ENCODE assay signal across 23 cellular contexts in the genomic region with DNA sequence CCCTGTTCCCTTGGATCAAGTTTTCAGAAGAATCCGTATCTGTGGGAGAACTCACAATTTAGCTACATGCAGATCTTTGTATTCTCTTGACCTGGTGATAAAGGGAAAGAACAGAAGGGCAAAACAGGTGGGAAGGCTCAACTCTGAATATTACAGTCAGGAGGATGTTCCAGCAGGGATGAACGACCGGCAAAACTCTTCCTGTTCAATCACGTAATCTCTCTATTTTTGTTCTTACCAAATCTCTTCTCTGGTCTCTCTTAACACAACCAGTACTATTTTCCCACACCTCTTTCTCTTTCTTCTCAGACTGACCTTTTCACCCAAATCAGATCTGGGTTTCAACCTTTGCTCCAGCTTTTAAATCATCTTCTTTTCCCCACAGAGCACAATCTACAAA.
DNase-seq lines count a peak whose midpoint lies in the region; ATAC-seq and TF ChIP-seq lines count a peak whose summit lies in the region.
"Had no signal": no experiment of that assay in that cellular context is flagged by ENCODE, and none has a peak within 500 bp of the region (broad histone marks: within the 10 kb centered on the region; RNA-seq: fewer than 3 reads in every experiment).

No MANE protein-coding gene starts in this region.

- H3K27ac ChIP-seq in mesendoderm (ENCODE audit: low read depth, low read length) (no peak overlapping the region), psoas muscle (peak overlapping the region; percentile 43)
- H3K27ac ChIP-seq: 22Rv1; BLaER1 treated with 17β-estradiol and CSF1 and Interleukin-3, amounts not matched to agents 10 nM and 100 nM; KMS-11 had no signal

- peak overlapping the region; percentile 31 for H3K27ac Mint-ChIP-seq in activated T-cell treated with anti-CD3 and anti-CD28 coated beads, Interleukin-2, amount 50 U/mL, for 72 hours
- no peak overlapping the region for H3K27ac Mint-ChIP-seq in activated CD4-positive, alpha-beta T cell treated with anti-CD3 and anti-CD28 coated beads, Interleukin-2, amount 10 ng/mL, durations not matched to agents 7 days and 5 days

- H2BK120ac ChIP-seq in mesendoderm (ENCODE audit: low read depth, low read length), result peak overlapping the region; percentile 79

- no peak overlapping the region for H2AK5ac ChIP-seq in mesendoderm (ENCODE audit: low read length)

- no peaks in the 10 kb centered on the region for H3K79me2 ChIP-seq in mesendoderm (ENCODE audit: control insufficient read depth, insufficient read depth, low read length)

- H3K4me1 ChIP-seq in mesendoderm (ENCODE audit: control insufficient read depth, low read depth, low read length) (peaks cover 16% of the 10 kb centered on the region), psoas muscle (peaks cover 26% of the 10 kb centered on the region)

- H2BK15ac ChIP-seq in mesendoderm (replicated peaks; ENCODE audit: low read depth), result peak overlapping the region; percentile 14

- H3K56ac ChIP-seq in mesendoderm (ENCODE audit: low read length), result no peak overlapping the region

- no peak overlapping the region for H3K4me3 Mint-ChIP-seq in activated T-cell treated with anti-CD3 and anti-CD28 coated beads, Interleukin-2, amount 50 U/mL, for 72 hours
- no peak overlapping the region for H3K4me3 Mint-ChIP-seq in activated CD4-positive, alpha-beta T cell treated with anti-CD3 and anti-CD28 coated beads, Interleukin-2, amount 10 ng/mL, durations not matched to agents 7 days and 5 days

- no peak overlapping the region for H3K4ac ChIP-seq in mesendoderm (ENCODE audit: low read depth, low read length)

- no peak overlapping the region for H3K4me2 ChIP-seq in mesendoderm (ENCODE audit: low read length)
- H3K4me2 ChIP-seq: BLaER1 treated with 17β-estradiol and CSF1 and Interleukin-3, amounts not matched to agents 10 nM and 100 nM; KMS-11 had no signal

- H3K4me3 ChIP-seq in mesendoderm (ENCODE audit: low read length) (no peak overlapping the region), psoas muscle (no peak overlapping the region)
- H3K4me3 ChIP-seq: BLaER1 treated with 17β-estradiol and CSF1 and Interleukin-3, amounts not matched to agents 10 nM and 100 nM had no signal

- no peak overlapping the region for H3K9ac ChIP-seq in mesendoderm (ENCODE audit: low read length)
- H3K9ac ChIP-seq: BLaER1 treated with 17β-estradiol and CSF1 and Interleukin-3, amounts not matched to agents 10 nM and 100 nM; KMS-11 had no signal

- H3K9me3 Mint-ChIP-seq in activated T-cell treated with anti-CD3 and anti-CD28 coated beads, Interleukin-2, amount 50 U/mL, for 72 hours, result no peaks in the 10 kb centered on the region
- H3K9me3 Mint-ChIP-seq in activated CD4-positive, alpha-beta T cell treated with anti-CD3 and anti-CD28 coated beads, Interleukin-2, amount 10 ng/mL, durations not matched to agents 7 days and 5 days, result no peaks in the 10 kb centered on the region
- H3K9me3 Mint-ChIP-seq: CD4-positive, alpha-beta memory T cell had no signal

- H3K36me3 ChIP-seq in mesendoderm (ENCODE audit: control insufficient read depth, insufficient read depth, low read length), result no peaks in the 10 kb centered on the region
- no peaks in the 10 kb centered on the region for H3K36me3 ChIP-seq in psoas muscle (ENCODE audit: insufficient read depth in 1 of 2, low read depth in 1 of 2)
- H3K36me3 ChIP-seq: BLaER1 treated with 17β-estradiol and CSF1 and Interleukin-3, amounts not matched to agents 10 nM and 100 nM had no signal

- H3K18ac ChIP-seq in mesendoderm (ENCODE audit: low read length), result no peak overlapping the region

- no peak overlapping the region for H4K8ac ChIP-seq in mesendoderm (ENCODE audit: low read depth, low read length)

- no peak overlapping the region for H3K23ac ChIP-seq in mesendoderm (ENCODE audit: low read length)

- POLR2A ChIA-PET in activated CD4-positive, alpha-beta T cell treated with anti-CD3 and anti-CD28 coated beads, Interleukin-2, amount 10 ng/mL, durations not matched to agents 7 days and 5 days (lab: Charles Lee), result no interaction called here

- H3K4me1 Mint-ChIP-seq in activated T-cell treated with anti-CD3 and anti-CD28 coated beads, Interleukin-2, amount 50 U/mL, for 72 hours (ENCODE audit: low read depth), result no peaks in the 10 kb centered on the region
- H3K4me1 Mint-ChIP-seq in activated CD4-positive, alpha-beta T cell treated with anti-CD3 and anti-CD28 coated beads, Interleukin-2, amount 10 ng/mL, durations not matched to agents 7 days and 5 days, result peaks cover 3% of the 10 kb centered on the region

- H3K79me1 ChIP-seq in mesendoderm (ENCODE audit: low read length), result no peaks in the 10 kb centered on the region

- no peaks in the 10 kb centered on the region for H3K9me3 ChIP-seq in psoas muscle
- H3K9me3 ChIP-seq: BLaER1 treated with 17β-estradiol and CSF1 and Interleukin-3, amounts not matched to agents 10 nM and 100 nM; Caco-2 had no signal

- no peak for ATAC-seq in activated T-cell treated with anti-CD3 and anti-CD28 coated beads, Interleukin-2, amount 50 U/mL, for 72 hours (replicated peaks in 1 of 2)
- ATAC-seq in psoas muscle, result peak in 3 of 4 donors; percentile 32 to 56 (median 34)
- ATAC-seq: Panc1 had no signal

- intact Hi-C loops in psoas muscle (cut with DNase I), result no loop called here

- no peak for DNase-seq in activated T-cell treated with anti-CD3 and anti-CD28 coated beads, Interleukin-2, amount 50 U/mL, for 72 hours
- DNase-seq in activated T-cell treated with anti-CD3 and anti-CD28 coated beads, Interleukin-2, amount 50 U/mL, for 1 hour, result no peak
- DNase-seq in mesendoderm (no peak), psoas muscle (no peak), kidney glomerular epithelial cell (lab: John Stamatoyannopoulos, UW) (no peak), G401 (ENCODE audit: low spot score) (no peak), HuH-7.5 (ENCODE audit: low spot score) (no peak)
- no peak for DNase-seq in activated CD4-positive, alpha-beta T cell treated with anti-CD3 and anti-CD28 coated beads, Interleukin-2, amount 10 ng/mL, durations not matched to agents 7 days and 5 days
- DNase-seq: ACHN; Caco-2; CD4-positive, alpha-beta memory T cell; DMS 273 treated with DMSO at 0.1 percent for 48 hours; NCI-H1092 treated with DMSO at 0.1 percent for 48 hours; NCI-H1436 treated with DMSO at 0.1 percent for 48 hours; NCI-H2029 treated with DMSO at 0.1 percent for 48 hours; NCI-H226; NCI-H524; NCI-H774; SIG-M5 had no signal

- CTCF ChIA-PET in activated CD4-positive, alpha-beta T cell treated with anti-CD3 and anti-CD28 coated beads, Interleukin-2, amount 10 ng/mL, durations not matched to agents 7 days and 5 days (lab: Charles Lee), result interaction anchor here (0.9 to 1.2 kb wide), 2 partner anchors 23 to 235 kb away, joined by 3 read pairs; no protein-coding TSS in a partner anchor

- in situ Hi-C loops in G401 (cut with HindIII; ENCODE audit: low sequenced_read_pairs), result no loop called here

- H4K5ac ChIP-seq in mesendoderm (ENCODE audit: low read length), result no peak overlapping the region

- H3K27me3 ChIP-seq in mesendoderm (ENCODE audit: insufficient read depth, low read length, poor library complexity) (no peaks in the 10 kb centered on the region), psoas muscle (ENCODE audit: insufficient read depth in 3 of 3, low read length in 2 of 3) (no peaks in the 10 kb centered on the region)
- H3K27me3 ChIP-seq: BLaER1 treated with 17β-estradiol and CSF1 and Interleukin-3, amounts not matched to agents 10 nM and 100 nM had no signal

- no peaks in the 10 kb centered on the region for H3K36me3 Mint-ChIP-seq in activated T-cell treated with anti-CD3 and anti-CD28 coated beads, Interleukin-2, amount 50 U/mL, for 72 hours (ENCODE audit: insufficient read depth in 2 of 2)
- no peaks in the 10 kb centered on the region for H3K36me3 Mint-ChIP-seq in activated CD4-positive, alpha-beta T cell treated with anti-CD3 and anti-CD28 coated beads, Interleukin-2, amount 10 ng/mL, durations not matched to agents 7 days and 5 days (ENCODE audit: low read depth)

- WGBS in mesendoderm (ENCODE audit: extremely low coverage, insufficient coverage, low lambda C conversion rate), result no CpG with 5 or more reads among the region's 4 CpGs
- 19 to 58% (median 37%) methylated on average over 4 of the region's 4 CpGs for WGBS in psoas muscle, 3 donors

- H3K27me3 Mint-ChIP-seq in activated T-cell treated with anti-CD3 and anti-CD28 coated beads, Interleukin-2, amount 50 U/mL, for 72 hours (ENCODE audit: low read depth), result no peaks in the 10 kb centered on the region
- no peaks in the 10 kb centered on the region for H3K27me3 Mint-ChIP-seq in activated CD4-positive, alpha-beta T cell treated with anti-CD3 and anti-CD28 coated beads, Interleukin-2, amount 10 ng/mL, durations not matched to agents 7 days and 5 days
- H3K27me3 Mint-ChIP-seq: CD4-positive, alpha-beta memory T cell had no signal

- TF ChIP-seq CTCF in psoas muscle (IDR thresholded peaks at IDR 0.05), result no peak

- no peak overlapping the region for H2BK5ac ChIP-seq in mesendoderm (ENCODE audit: low read length)

Comparison
In these comparisons a context has a peak if more than half of its experiments do, and no peak if none do; other contexts are left out.
1. ATAC-seq: peak in psoas muscle (3 of 4); none in activated T-cell treated with anti-CD3 and anti-CD28 coated beads, Interleukin-2, amount 50 U/mL, for 72 hours (0 of 2).